ENCODE assay signal across 13 cellular contexts in genomic region chr7:1842321-1843221, GRCh38.
DNase-seq lines count a peak whose midpoint lies in the region; ATAC-seq, FAIRE-seq and TF ChIP-seq lines count a peak whose summit lies in the region.
"Had no signal": no experiment of that assay in that cellular context is flagged by ENCODE, and none has a peak within 500 bp of the region (broad histone marks: within the 10 kb centered on the region; RNA-seq: fewer than 3 reads in every experiment).

No MANE protein-coding gene starts in this region.

- no peak overlapping the region for H3K9ac ChIP-seq in HepG2 (ENCODE audit: insufficient read depth, low read depth, low read length)

- TF ChIP-seq EP300 in HepG2 (IDR thresholded peaks at IDR 0.05; ENCODE audit: low read depth in 2 of 2, low read length in 2 of 2) (0 out of 4 replicates have a peak, but pooled peaks of 1 of the 2 experiments have one; percentile 23), HepG2 (CRISPR knock-in tag; IDR thresholded peaks at IDR 0.05; ENCODE audit: borderline replicate concordance) (no peak), suprapubic skin (IDR thresholded peaks at IDR 0.05) (no peak)

- peak; percentile 66 for FAIRE-seq in HepG2 (lab: Jason Lieb, UNC)
- FAIRE-seq: RCC 7860 had no signal

- peak; percentile 63 for TF ChIP-seq RAD21 in HepG2 (CRISPR knock-in tag; IDR thresholded peaks at IDR 0.05)

- H2AFZ ChIP-seq in HepG2 (ENCODE audit: low read length), result no peak overlapping the region

- in situ Hi-C loops in HepG2 (cut with HindIII; ENCODE audit: extremely low pct_ligation_motif_present, low pct_unique_long_range_greater_than_20kb), result no loop called here

- intact Hi-C loops in HepG2 (cut with micrococcal nuclease; ENCODE audit: unreplicated experiment), result no loop called here

- peak overlapping the region; percentile 57 for H3K27ac ChIP-seq in HepG2 (ENCODE audit: extremely low read length, insufficient read depth, low read length)
- H3K27ac ChIP-seq in suprapubic skin, result no peak overlapping the region

- H3K79me2 ChIP-seq in HepG2 (ENCODE audit: insufficient read depth, low read length), result no peaks in the 10 kb centered on the region

- CTCF ChIA-PET in HepG2 (lab: Yijun Ruan, JAX; ENCODE audit: low intra/inter-chr PET ratio, low total read pairs), result no interaction called here

- H3K9me3 ChIP-seq in HepG2 (ENCODE audit: low read length) (no peaks in the 10 kb centered on the region), suprapubic skin (no peaks in the 10 kb centered on the region)

- POLR2A ChIA-PET in HepG2 (lab: Yijun Ruan, JAX), result no interaction called here

- H3K4me1 ChIP-seq in HepG2 (ENCODE audit: insufficient read depth, low read length) (peaks cover 14% of the 10 kb centered on the region), suprapubic skin (no peaks in the 10 kb centered on the region)

- H3K27me3 ChIP-seq in HepG2 (ENCODE audit: control insufficient read depth in 1 of 2, insufficient read depth in 2 of 2, low read length in 2 of 2), result no peaks in the 10 kb centered on the region
- H3K27me3 ChIP-seq in suprapubic skin, result no peaks in the 10 kb centered on the region

- no TSS peak for BruUV-seq in HepG2 (replicated peaks; lab: Mats Ljungman, UMichigan)

- ATAC-seq in HepG2 (peak; percentile 94), GM18517 (IDR thresholded peaks at IDR 0.05; ENCODE audit: unreplicated experiment) (no peak)
- ATAC-seq: effector memory CD8-positive, alpha-beta T cell had no signal

- TF ChIP-seq POLR2A in HepG2 (IDR thresholded peaks at IDR 0.05; ENCODE audit: insufficient read depth in 1 of 2, low read depth in 2 of 2, low read length in 2 of 2) (no peak), suprapubic skin (IDR thresholded peaks at IDR 0.05) (no peak)

- DNase-seq in NCI-H82 (lab: John Stamatoyannopoulos, UW) (peak; percentile 50), NCI-H82 treated with DMSO at 0.1 percent for 48 hours (lab: John Stamatoyannopoulos, UW; ENCODE audit: unreplicated experiment) (no peak), amniotic stem cell (lab: John Stamatoyannopoulos, UW) (peak; percentile 13), HepG2 (ENCODE audit: low spot score) (peak; percentile 75), suprapubic skin (ENCODE audit: low spot score in 2 of 2) (peak; percentile 46 to 76), occipital lobe (lab: John Stamatoyannopoulos, UW) (no peak), OCI-M2 (lab: John Stamatoyannopoulos, UW; ENCODE audit: unreplicated experiment) (no peak)
- DNase-seq: 8988T; effector memory CD8-positive, alpha-beta T cell; Kasumi-1; NCI-H2029 treated with DMSO at 0.1 percent for 48 hours had no signal

- H4K20me1 ChIP-seq in HepG2 (ENCODE audit: insufficient read depth, low read length), result no peaks in the 10 kb centered on the region

- no peak overlapping the region for H3K4me2 ChIP-seq in HepG2 (ENCODE audit: low read depth, low read length)

- H3K36me3 ChIP-seq in HepG2 (replicated peaks in 1 of 2; ENCODE audit: control insufficient read depth in 1 of 2, insufficient read depth in 2 of 2, low read length in 2 of 2), result peaks cover 1 to 4% of the 10 kb centered on the region in 2 experiments; a peak in 1 of 5 replicates
- H3K36me3 ChIP-seq in suprapubic skin, result peaks cover 9% of the 10 kb centered on the region

- peak; percentile 60 for TF ChIP-seq CTCF in HepG2 (CRISPR knock-in tag; IDR thresholded peaks at IDR 0.05)
- TF ChIP-seq CTCF in suprapubic skin (IDR thresholded peaks at IDR 0.05), result no peak

- 73% methylated on average over 12 of the region's 31 CpGs for WGBS in HepG2 (ENCODE audit: low lambda C conversion rate)
- 92% methylated on average over 14 of the region's 31 CpGs for WGBS in suprapubic skin

- H3K4me3 ChIP-seq in HepG2 (replicated peaks in 1 of 3; ENCODE audit: insufficient read depth in 1 of 3, low read depth in 2 of 3, low read length in 3 of 3) (no peak overlapping the region), suprapubic skin (no peak overlapping the region)

TF ChIP-seq in HepG2, 621 proteins besides CTCF, POLR2A, EP300 and RAD21 (continues in another document):
- TF ChIP-seq NFE2L2 (IDR thresholded peaks at IDR 0.05; ENCODE audit: low read length) (no peak), KMT2A (CRISPR knock-in tag; IDR thresholded peaks at IDR 0.05) (peak; percentile 36; the same call in 1 of the 2 replicates), ZNF792 (CRISPR knock-in tag; IDR thresholded peaks at IDR 0.05) (no peak), TBP (CRISPR knock-in tag; IDR thresholded peaks at IDR 0.05) (no peak), ZNF577 (CRISPR knock-in tag; IDR thresholded peaks at IDR 0.05; ENCODE audit: borderline replicate concordance, low read depth) (no peak), THAP7 (CRISPR knock-in tag; IDR thresholded peaks at IDR 0.05) (no peak), ATF6 (CRISPR knock-in tag; conservative IDR thresholded peaks at IDR 0.05) (no peak), THAP11 (CRISPR knock-in tag; IDR thresholded peaks at IDR 0.05) (0 out of 2 replicates have a peak, but pooled peaks have one; percentile 11), IKZF4 (CRISPR knock-in tag; IDR thresholded peaks at IDR 0.05; ENCODE audit: borderline replicate concordance, low read depth, not compliant biosample characterization) (no peak), ADNP (CRISPR knock-in tag; IDR thresholded peaks at IDR 0.05) (no peak), ZNF646 (CRISPR knock-in tag; IDR thresholded peaks at IDR 0.05) (no peak; the same call in 1 of the 2 replicates), ZNF17 (CRISPR knock-in tag; IDR thresholded peaks at IDR 0.05) (no peak), TSC22D2 (CRISPR knock-in tag; IDR thresholded peaks at IDR 0.05; ENCODE audit: borderline replicate concordance) (no peak), RFXAP (CRISPR knock-in tag; IDR thresholded peaks at IDR 0.05; ENCODE audit: borderline replicate concordance) (no peak), ZNF781 (CRISPR knock-in tag; IDR thresholded peaks at IDR 0.05; ENCODE audit: borderline replicate concordance, not compliant biosample characterization) (no peak)

Comparison
In these comparisons a context has a peak if more than half of its experiments do, and no peak if none do; other contexts are left out.
1. DNase-seq: peak in NCI-H82 (single experiment), amniotic stem cell (single experiment), HepG2 (single experiment) and suprapubic skin (2 of 2); none in NCI-H82 treated with DMSO at 0.1 percent for 48 hours (single experiment), occipital lobe (single experiment) and OCI-M2 (single experiment).